Comparison of ENCODE assay signal across 8 cellular contexts in the genomic region with DNA sequence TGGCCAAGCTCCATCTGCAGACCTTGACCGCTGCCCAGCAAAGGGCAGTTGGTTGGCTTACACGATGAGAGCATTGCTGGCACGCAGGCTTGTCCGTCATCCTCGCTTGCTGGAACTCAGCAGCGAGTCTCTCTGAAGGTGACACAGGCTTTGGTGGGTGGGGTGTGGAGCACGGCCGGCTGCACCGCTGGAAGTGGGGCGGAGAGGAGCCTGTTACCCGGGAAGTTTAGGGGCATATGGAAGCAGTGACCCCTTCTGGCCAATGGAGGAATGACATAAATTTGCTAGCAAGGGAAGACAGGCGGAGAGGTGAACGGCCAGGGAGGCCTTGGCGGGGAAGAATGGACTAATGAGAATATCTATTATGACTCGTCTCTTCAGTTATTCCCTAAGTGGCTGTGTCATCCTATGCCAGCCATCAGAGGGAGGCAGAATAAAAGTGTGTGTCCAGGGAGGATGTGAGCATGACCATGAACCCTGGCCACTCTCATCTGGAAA.
DNase-seq lines count a peak whose midpoint lies in the region; ATAC-seq and TF ChIP-seq lines count a peak whose summit lies in the region.

No MANE protein-coding gene starts in this region.

- peak overlapping the region; percentile 54 for H3K18ac ChIP-seq in neuronal stem cell (ENCODE audit: low read length)

- H2AK5ac ChIP-seq in neuronal stem cell (ENCODE audit: low read depth, low read length): no peak overlapping the region

- WGBS in neuronal stem cell (ENCODE audit: extremely low coverage in 2 of 2, insufficient read length in 2 of 2, insufficient replicate concordance in 1 of 2), 2 donors: no CpG with 5 or more reads among the region's 15 CpGs
- 9 to 14% methylated on average over 14 to 15 of the region's 15 CpGs for WGBS in thyroid gland, 2 donors

- H3K9me3 Mint-ChIP-seq in GM23338: peaks cover 6% of the 10 kb centered on the region; the same call in 2 of the 3 replicates

- intact Hi-C loops in thyroid gland (cut with DNase I): loop anchor here (2.0 to 10.0 kb wide), 2 partner anchors 115 to 281 kb away; no protein-coding TSS in a partner anchor

- no peak overlapping the region for H4K91ac ChIP-seq in neuronal stem cell (ENCODE audit: low read depth, low read length, poor library complexity)

- no peak overlapping the region for H3K23ac ChIP-seq in neuronal stem cell (ENCODE audit: low read depth, low read length, poor library complexity)

- peaks cover 28% of the 10 kb centered on the region for H3K27me3 Mint-ChIP-seq in GM23338 (ENCODE audit: insufficient read depth, low read depth, poor library complexity)

- H3K4me3 ChIP-seq in GM23338 (no peak overlapping the region), NT2/D1 (ENCODE audit: insufficient read length, low read depth) (no peak overlapping the region), fibroblast of lung (replicated peaks in 1 of 4; ENCODE audit: control extremely low read depth in 1 of 4, insufficient read depth in 1 of 4, low read depth in 3 of 4, low read length in 4 of 4) (no peak overlapping the region), neuronal stem cell (ENCODE audit: low read length in 2 of 2) (no peak overlapping the region), thyroid gland (replicated peaks in 1 of 3) (no peak overlapping the region)

- TF ChIP-seq CTCF in GM23338 (conservative IDR thresholded peaks at IDR 0.05; ENCODE audit: low read depth in 2 of 2) (peak; percentile 78 to 92), fibroblast of lung (conservative IDR thresholded peaks at IDR 0.05 in 1 of 2, IDR thresholded peaks at IDR 0.05 in 1 of 2; ENCODE audit: low read depth in 1 of 2, low read length in 2 of 2) (peak; percentile 25 to 72), thyroid gland (IDR thresholded peaks at IDR 0.05) (peak; percentile 62 to 91 (median 86))

- H3K14ac ChIP-seq in neuronal stem cell (ENCODE audit: low read length): no peak overlapping the region

- H3K9me2 ChIP-seq in GM23338 (ENCODE audit: insufficient read depth): no peaks in the 10 kb centered on the region

- peaks cover 4% of the 10 kb centered on the region for H3K4me1 Mint-ChIP-seq in GM23338

- no peak overlapping the region for H2AFZ ChIP-seq in GM23338
- no peak overlapping the region for H2AFZ ChIP-seq in fibroblast of lung (ENCODE audit: low read length)
- H2AFZ ChIP-seq in neuronal stem cell (ENCODE audit: low read length): peak overlapping the region; percentile 42

- no peaks in the 10 kb centered on the region for H3K79me1 ChIP-seq in neuronal stem cell (ENCODE audit: low read depth, low read length)

- H3K4ac ChIP-seq in neuronal stem cell (ENCODE audit: low read length): no peak overlapping the region

- no peak overlapping the region for H3K27ac Mint-ChIP-seq in GM23338

- H3K36me3 ChIP-seq in GM23338 (ENCODE audit: insufficient read depth): no peaks in the 10 kb centered on the region
- H3K36me3 ChIP-seq in NT2/D1 (ENCODE audit: insufficient read depth, insufficient read length, low read length): no peaks in the 10 kb centered on the region
- no peaks in the 10 kb centered on the region for H3K36me3 ChIP-seq in fibroblast of lung (ENCODE audit: control insufficient read depth, insufficient read depth, low read length)
- H3K36me3 ChIP-seq in neuronal stem cell (replicated peaks in 1 of 2; ENCODE audit: control insufficient read depth in 2 of 2, insufficient read depth in 2 of 2, low read length in 2 of 2): no peaks in the 10 kb centered on the region
- no peaks in the 10 kb centered on the region for H3K36me3 ChIP-seq in thyroid gland

- ATAC-seq in GM23338 (peak; percentile 92), HG03457 (IDR thresholded peaks at IDR 0.05; ENCODE audit: unreplicated experiment) (no peak)

- H3F3A ChIP-seq in GM23338 (replicated peaks; ENCODE audit: low read depth): no peaks in the 10 kb centered on the region

- H4K20me1 ChIP-seq in GM23338 (replicated peaks; ENCODE audit: insufficient read depth): no peaks in the 10 kb centered on the region
- no peaks in the 10 kb centered on the region for H4K20me1 ChIP-seq in fibroblast of lung (ENCODE audit: control insufficient read depth, extremely low read depth, insufficient read depth, low read length)

- H3K9ac ChIP-seq in NT2/D1 (ENCODE audit: insufficient read length, low read depth): no peak overlapping the region
- no peak overlapping the region for H3K9ac ChIP-seq in fibroblast of lung (ENCODE audit: insufficient read depth, low read length)
- H3K9ac ChIP-seq in neuronal stem cell (ENCODE audit: low read depth, low read length, poor library complexity): no peak overlapping the region

- H2BK15ac ChIP-seq in neuronal stem cell (ENCODE audit: low read length): peak overlapping the region; percentile 31

- no peaks in the 10 kb centered on the region for H3K36me3 Mint-ChIP-seq in GM23338 (ENCODE audit: low read depth)

- no peak overlapping the region for H2BK12ac ChIP-seq in neuronal stem cell (ENCODE audit: low read length)

- H3K4me1 ChIP-seq in GM23338 (ENCODE audit: insufficient read depth) (no peaks in the 10 kb centered on the region), NT2/D1 (ENCODE audit: insufficient read depth, insufficient read length) (peaks cover 3% of the 10 kb centered on the region), fibroblast of lung (ENCODE audit: control insufficient read depth, extremely low read depth, insufficient read depth, low read length) (no peaks in the 10 kb centered on the region), neuronal stem cell (ENCODE audit: control insufficient read depth in 2 of 2, insufficient read depth in 1 of 2, low read depth in 1 of 2, low read length in 2 of 2) (peaks cover 0 to 8% of the 10 kb centered on the region in 2 donors), thyroid gland (no peaks in the 10 kb centered on the region)

- H3K27me3 ChIP-seq in GM23338 (ENCODE audit: insufficient read depth): no peaks in the 10 kb centered on the region
- H3K27me3 ChIP-seq in NT2/D1 (ENCODE audit: insufficient read depth, insufficient read length): peaks cover 23% of the 10 kb centered on the region
- no peaks in the 10 kb centered on the region for H3K27me3 ChIP-seq in fibroblast of lung (ENCODE audit: control insufficient read depth, insufficient read depth, low read length)
- H3K27me3 ChIP-seq in neuronal stem cell (ENCODE audit: control insufficient read depth in 3 of 3, insufficient read depth in 3 of 3, low read depth in 1 of 3, low read length in 3 of 3): peaks cover 0 to 36% (median 1%) of the 10 kb centered on the region in 3 experiments
- no peaks in the 10 kb centered on the region for H3K27me3 ChIP-seq in thyroid gland

- no peak overlapping the region for H2BK120ac ChIP-seq in neuronal stem cell (ENCODE audit: low read depth, low read length)

- no peak overlapping the region for H3K4me3 Mint-ChIP-seq in GM23338

- TF ChIP-seq POLR2A in thyroid gland (IDR thresholded peaks at IDR 0.05): no peak

- H4K8ac ChIP-seq in neuronal stem cell (ENCODE audit: low read depth, low read length): no peak overlapping the region

- no peak overlapping the region; the same call in 1 of the 2 replicates for H3K4me2 ChIP-seq in GM23338
- no peak overlapping the region for H3K4me2 ChIP-seq in fibroblast of lung (ENCODE audit: extremely low read depth, insufficient read depth, low read length)
- H3K4me2 ChIP-seq in neuronal stem cell (ENCODE audit: insufficient read depth, low read length, poor library complexity, severe bottlenecking): no peak overlapping the region

- H3K79me2 ChIP-seq in GM23338 (replicated peaks; ENCODE audit: insufficient read depth) (no peaks in the 10 kb centered on the region), fibroblast of lung (ENCODE audit: control insufficient read depth, insufficient read depth, low read length) (no peaks in the 10 kb centered on the region)

- H3K27ac ChIP-seq in GM23338 (ENCODE audit: low read depth) (no peak overlapping the region), fibroblast of lung (ENCODE audit: insufficient read depth, low read length) (no peak overlapping the region), neuronal stem cell (replicated peaks; ENCODE audit: low read length) (no peak overlapping the region), thyroid gland (no peak overlapping the region)

- H2BK5ac ChIP-seq in neuronal stem cell (ENCODE audit: low read length): no peak overlapping the region

- peak; percentile 74 for DNase-seq in AG20443 (ENCODE audit: low spot score)
- DNase-seq in GM23338 (ENCODE audit: low spot score): peak; percentile 90
- peak; percentile 63 for DNase-seq in NT2/D1 (ENCODE audit: low read depth, low spot score)
- DNase-seq in activated T-cell treated with anti-CD3 and anti-CD28 coated beads for 48 hours (ENCODE audit: low read depth): peak; percentile 47
- DNase-seq in fibroblast of lung (ENCODE audit: low read depth in 2 of 2): peak; percentile 13 to 49
- DNase-seq in neuronal stem cell (ENCODE audit: low spot score): peak; percentile 82
- peak; percentile 78 to 86 for DNase-seq in thyroid gland

- no peaks in the 10 kb centered on the region for H3K9me3 ChIP-seq in NT2/D1 (ENCODE audit: insufficient read depth, low read length)
- no peaks in the 10 kb centered on the region for H3K9me3 ChIP-seq in fibroblast of lung (ENCODE audit: control insufficient read depth, insufficient read depth, low read depth, low read length)
- no peaks in the 10 kb centered on the region for H3K9me3 ChIP-seq in neuronal stem cell (replicated peaks in 1 of 2; ENCODE audit: control insufficient read depth in 2 of 2, insufficient read depth in 1 of 2, low read depth in 1 of 2, low read length in 2 of 2)
- no peaks in the 10 kb centered on the region for H3K9me3 ChIP-seq in thyroid gland

TF ChIP-seq in GM23338, 12 proteins besides CTCF, POLR2A, EP300 and RAD21 (continues in another document):
- no peak for TF ChIP-seq EZH2 (IDR thresholded peaks at IDR 0.05; ENCODE audit: low read depth, unreplicated experiment)
- TF ChIP-seq, protein P1, sequence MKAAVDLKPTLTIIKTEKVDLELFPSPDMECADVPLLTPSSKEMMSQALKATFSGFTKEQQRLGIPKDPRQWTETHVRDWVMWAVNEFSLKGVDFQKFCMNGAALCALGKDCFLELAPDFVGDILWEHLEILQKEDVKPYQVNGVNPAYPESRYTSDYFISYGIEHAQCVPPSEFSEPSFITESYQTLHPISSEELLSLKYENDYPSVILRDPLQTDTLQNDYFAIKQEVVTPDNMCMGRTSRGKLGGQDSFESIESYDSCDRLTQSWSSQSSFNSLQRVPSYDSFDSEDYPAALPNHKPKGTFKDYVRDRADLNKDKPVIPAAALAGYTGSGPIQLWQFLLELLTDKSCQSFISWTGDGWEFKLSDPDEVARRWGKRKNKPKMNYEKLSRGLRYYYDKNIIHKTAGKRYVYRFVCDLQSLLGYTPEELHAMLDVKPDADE (IDR thresholded peaks at IDR 0.05): no peak
- no peak for TF ChIP-seq ZNF114 (CRISPR knock-in tag; IDR thresholded peaks at IDR 0.05)
- no peak for TF ChIP-seq NANOG (IDR thresholded peaks at IDR 0.05; ENCODE audit: borderline replicate concordance)
- TF ChIP-seq JUNB (IDR thresholded peaks at IDR 0.05; ENCODE audit: unreplicated experiment): no peak

Comparison
In these comparisons a context has a peak if more than half of its experiments do, and no peak if none do; other contexts are left out.
1. DNase-seq: peak in every context shown above with its lines; median percentile 90 in GM23338; 82 in neuronal stem cell; 82 in thyroid gland; 74 in AG20443; 63 in NT2/D1; 47 in activated T-cell treated with anti-CD3 and anti-CD28 coated beads for 48 hours; 31 in fibroblast of lung.